Comparison of ENCODE assay signal across 22 cellular contexts in genomic region chr2:170095380-170095779, GRCh38.
"Had no signal": no experiment of that assay in that cellular context is flagged by ENCODE, and none has a peak within 500 bp of the region (broad histone marks: within the 10 kb centered on the region; RNA-seq: fewer than 3 reads in every experiment).

No MANE protein-coding gene starts in this region.

- DNase-seq: cortex of kidney; effector CD8-positive, alpha-beta T cell; effector memory CD8-positive, alpha-beta T cell; endodermal cell; erythroblast; esophagus squamous epithelium; foreskin fibroblast; foreskin melanocyte; gastrocnemius medialis; glutamatergic neuron; head of caudate nucleus; heart right ventricle; hippocampal formation; left cardiac atrium; left lung; left ventricle myocardium superior; lower lobe of right lung; mesenchymal stem cell; mucosa of descending colon; naive B cell; naive thymus-derived CD8-positive, alpha-beta T cell had no signal

- ATAC-seq: effector memory CD8-positive, alpha-beta T cell; esophagus mucosa; gastrocnemius medialis; heart right ventricle; left cardiac atrium; left lung; left ventricle myocardium superior; lower lobe of right lung; mucosa of descending colon; naive thymus-derived CD8-positive, alpha-beta T cell had no signal
